Comparison of ENCODE assay signal across 15 cellular contexts in genomic region chr22:50157976-50158375, GRCh38. TPM values are rescaled to one million over a fixed set of nuclear protein-coding genes. Genes with fewer than 3 reads are reported as not detected.
DNase-seq lines count a peak whose midpoint lies in the region; ATAC-seq and TF ChIP-seq lines count a peak whose summit lies in the region.
"Had no signal": no experiment of that assay in that cellular context is flagged by ENCODE, and none has a peak within 500 bp of the region (broad histone marks: within the 10 kb centered on the region; RNA-seq: fewer than 3 reads in every experiment).

No MANE protein-coding gene starts in this region.

- H2BK5ac ChIP-seq in H9 (ENCODE audit: insufficient read length, low read length), result no peak overlapping the region

- DNase-seq in H9, result peak; percentile 31
- DNase-seq in Peyer's patch, result peak in 2 of 3 donors; percentile 74 to 79
- peak; percentile 14 for DNase-seq in glutamatergic neuron
- DNase-seq in stomach, result peak; percentile 85
- no peak for DNase-seq in pons (ENCODE audit: low spot score)
- DNase-seq in naive thymus-derived CD8-positive, alpha-beta T cell, result no peak
- no peak for DNase-seq in NCI-H524 (lab: John Stamatoyannopoulos, UW)
- DNase-seq: BE2C; DND-41; NCI-H1694; stimulated activated naive CD8-positive, alpha-beta T cell treated with anti-CD3 and anti-CD28 coated beads, Interleukin-15, amount 100 ng/mL, for 72 hours; WERI-Rb-1 had no signal

- no peak overlapping the region for H3K18ac ChIP-seq in H9 (ENCODE audit: insufficient read length, low read depth, low read length)

- H3K36me3 ChIP-seq in Peyer's patch (no peaks in the 10 kb centered on the region), stomach (no peaks in the 10 kb centered on the region)
- H3K36me3 ChIP-seq: BE2C, WERI-Rb-1 had no signal

- no peak overlapping the region for H3K27ac ChIP-seq in H9 (ENCODE audit: insufficient read length, low read depth, low read length)
- no peak overlapping the region for H3K27ac ChIP-seq in Peyer's patch
- H3K27ac ChIP-seq in stomach, result peak overlapping the region in 1 of 5 donors; percentile 9
- H3K27ac ChIP-seq: coronary artery, parathyroid adenoma, WERI-Rb-1 had no signal

- H2BK120ac ChIP-seq in H9 (ENCODE audit: low read depth, low read length, poor library complexity, severe bottlenecking), result no peak overlapping the region

- H3K4me1 Mint-ChIP-seq in H9 (peaks cover 7 to 9% of the 10 kb centered on the region in 2 experiments), glutamatergic neuron (ENCODE audit: low read depth, unreplicated experiment) (peaks cover 8% of the 10 kb centered on the region)
- H3K4me1 Mint-ChIP-seq in naive thymus-derived CD8-positive, alpha-beta T cell, result no peaks in the 10 kb centered on the region
- H3K4me1 Mint-ChIP-seq: stimulated activated naive CD8-positive, alpha-beta T cell treated with anti-CD3 and anti-CD28 coated beads, Interleukin-15, amount 100 ng/mL, for 72 hours had no signal

- intact Hi-C loops in stomach (cut with DNase I; ENCODE audit: low total_unique reads), result no loop called here

- ATAC-seq in naive thymus-derived CD8-positive, alpha-beta T cell, result no peak
- ATAC-seq: Panc1; stimulated activated naive CD8-positive, alpha-beta T cell treated with anti-CD3 and anti-CD28 coated beads, Interleukin-15, amount 100 ng/mL, for 72 hours had no signal

- H3T11ph ChIP-seq in H9 (ENCODE audit: low read length), result no peak overlapping the region

- H3K4me2 ChIP-seq in H9 (ENCODE audit: insufficient read depth, insufficient read length, low read length), result no peak overlapping the region

- no peak overlapping the region for H3K23ac ChIP-seq in H9 (ENCODE audit: insufficient read length, low read depth, low read length)

- H4K20me1 ChIP-seq in H9 (ENCODE audit: control insufficient read depth, insufficient read depth, insufficient read length), result peaks cover 2% of the 10 kb centered on the region

- H3K4ac ChIP-seq in H9 (ENCODE audit: low read depth, low read length), result no peak overlapping the region

- H2AK5ac ChIP-seq in H9 (ENCODE audit: insufficient read length, low read length), result no peak overlapping the region

- H3K14ac ChIP-seq in H9 (ENCODE audit: insufficient read depth, low read length), result no peak overlapping the region

- TF ChIP-seq POLR2A in Peyer's patch (IDR thresholded peaks at IDR 0.05), result no peak
- TF ChIP-seq POLR2A in stomach (IDR thresholded peaks at IDR 0.05), result no peak

- no CpG with 5 or more reads among the region's 16 CpGs for WGBS in H9 (ENCODE audit: extremely low coverage, insufficient read length, low lambda C conversion rate)
- 34 to 58% (median 51%) methylated on average over 12 to 16 of the region's 16 CpGs for WGBS in stomach, 5 donors

- no peak overlapping the region for H3K4me3 Mint-ChIP-seq in H9
- no peak overlapping the region for H3K4me3 Mint-ChIP-seq in glutamatergic neuron (ENCODE audit: unreplicated experiment)
- H3K4me3 Mint-ChIP-seq in naive thymus-derived CD8-positive, alpha-beta T cell, result no peak overlapping the region
- H3K4me3 Mint-ChIP-seq: stimulated activated naive CD8-positive, alpha-beta T cell treated with anti-CD3 and anti-CD28 coated beads, Interleukin-15, amount 100 ng/mL, for 72 hours had no signal

- no peaks in the 10 kb centered on the region for H3K23me2 ChIP-seq in H9 (ENCODE audit: insufficient read length, low read depth, low read length, poor library complexity, severe bottlenecking)

- H3K27me3 Mint-ChIP-seq in H9 (ENCODE audit: low read depth), result peaks cover 27% of the 10 kb centered on the region
- peaks cover 3% of the 10 kb centered on the region for H3K27me3 Mint-ChIP-seq in glutamatergic neuron (ENCODE audit: unreplicated experiment)
- H3K27me3 Mint-ChIP-seq in naive thymus-derived CD8-positive, alpha-beta T cell, result peaks cover 4 to 23% (median 4%) of the 10 kb centered on the region in 5 donors

- no peak overlapping the region for H4K91ac ChIP-seq in H9 (ENCODE audit: insufficient read length, low read depth, low read length)

- H3K9ac ChIP-seq in H9 (ENCODE audit: extremely low read depth, insufficient read length, low read length), result no peak overlapping the region
- H3K9ac ChIP-seq: parathyroid adenoma had no signal

- no peak overlapping the region for H2BK12ac ChIP-seq in H9 (ENCODE audit: insufficient read length, low read depth, low read length)

- no peak overlapping the region for H3K56ac ChIP-seq in H9 (ENCODE audit: insufficient read length, low read depth, low read length)

- no peak overlapping the region for H3K27ac Mint-ChIP-seq in H9
- H3K27ac Mint-ChIP-seq in glutamatergic neuron (ENCODE audit: unreplicated experiment), result no peak overlapping the region
- no peak overlapping the region for H3K27ac Mint-ChIP-seq in naive thymus-derived CD8-positive, alpha-beta T cell

- no peak overlapping the region for H2AFZ ChIP-seq in H9 (ENCODE audit: low read length)
- H2AFZ ChIP-seq: parathyroid adenoma had no signal

- no peaks in the 10 kb centered on the region for H3K4me1 ChIP-seq in H9 (ENCODE audit: insufficient read depth, low read length)
- H3K4me1 ChIP-seq in Peyer's patch, result no peaks in the 10 kb centered on the region
- no peaks in the 10 kb centered on the region for H3K4me1 ChIP-seq in stomach
- H3K4me1 ChIP-seq: BE2C, parathyroid adenoma had no signal

- H3K79me2 ChIP-seq in H9 (ENCODE audit: insufficient read depth, low read length), result no peaks in the 10 kb centered on the region
- H3K79me2 ChIP-seq: parathyroid adenoma had no signal

- H3K36me3 Mint-ChIP-seq in H9 (ENCODE audit: insufficient read depth in 1 of 3, low read depth in 3 of 3) (no peaks in the 10 kb centered on the region), glutamatergic neuron (ENCODE audit: unreplicated experiment) (peaks cover 4% of the 10 kb centered on the region)
- no peaks in the 10 kb centered on the region for H3K36me3 Mint-ChIP-seq in naive thymus-derived CD8-positive, alpha-beta T cell

- no peak overlapping the region for H3K4me3 ChIP-seq in Peyer's patch
- H3K4me3 ChIP-seq in stomach, result no peak overlapping the region
- H3K4me3 ChIP-seq: coronary artery had no signal

- H4K8ac ChIP-seq in H9 (replicated peaks; ENCODE audit: insufficient read length, low read depth, low read length), result no peak overlapping the region

- H3K9me3 ChIP-seq in H9 (ENCODE audit: control insufficient read depth, low read depth, low read length) (no peaks in the 10 kb centered on the region), Peyer's patch (no peaks in the 10 kb centered on the region), stomach (no peaks in the 10 kb centered on the region)
- H3K9me3 ChIP-seq: BE2C had no signal

- no peaks in the 10 kb centered on the region for H3K79me1 ChIP-seq in H9 (ENCODE audit: insufficient read depth, low read depth, low read length, poor library complexity, severe bottlenecking)

- H4K5ac ChIP-seq in H9 (ENCODE audit: insufficient read length, low read depth, low read length), result no peak overlapping the region

- no peak overlapping the region for H2BK15ac ChIP-seq in H9 (ENCODE audit: low read depth, low read length)

- H2BK20ac ChIP-seq in H9 (ENCODE audit: low read depth, low read length, poor library complexity, severe bottlenecking), result no peak overlapping the region

- TF ChIP-seq CTCF in H9 (conservative IDR thresholded peaks at IDR 0.05) (no peak), Peyer's patch (IDR thresholded peaks at IDR 0.05) (no peak), glutamatergic neuron (IDR thresholded peaks at IDR 0.05; ENCODE audit: partially characterized antibody, unreplicated experiment) (no peak), stomach (IDR thresholded peaks at IDR 0.05) (no peak)

- POLR2A ChIA-PET in naive thymus-derived CD8-positive, alpha-beta T cell (lab: Charles Lee), result no interaction called here

- no peak for TF ChIP-seq EP300 in stomach (IDR thresholded peaks at IDR 0.05)

- no peaks in the 10 kb centered on the region for H3K27me3 ChIP-seq in H9 (ENCODE audit: insufficient read depth, low read length)
- no peaks in the 10 kb centered on the region for H3K27me3 ChIP-seq in Peyer's patch
- H3K27me3 ChIP-seq in stomach, result peaks cover 0 to 37% (median 0%) of the 10 kb centered on the region in 3 donors
- H3K27me3 ChIP-seq: BE2C had no signal

- H3K9me3 Mint-ChIP-seq in H9 (no peaks in the 10 kb centered on the region), glutamatergic neuron (ENCODE audit: unreplicated experiment) (peaks cover 5% of the 10 kb centered on the region)
- no peaks in the 10 kb centered on the region for H3K9me3 Mint-ChIP-seq in naive thymus-derived CD8-positive, alpha-beta T cell
- H3K9me3 Mint-ChIP-seq: stimulated activated naive CD8-positive, alpha-beta T cell treated with anti-CD3 and anti-CD28 coated beads, Interleukin-15, amount 100 ng/mL, for 72 hours had no signal

RNA-seq across cellular contexts. Expression of gene PANX2, which starts 12.6 kb away (rescaled TPM):
- total RNA-seq in H9 (2021), result 6.7 and 8.0 TPM in 2 replicates
- under 1 TPM in 1 of 4 donors, not detected in 3; 0.40 TPM for total RNA-seq in Peyer's patch
- 1.8 TPM for total RNA-seq in glutamatergic neuron (ENCODE audit: unreplicated experiment)
- 1 to 10 TPM in 2 of 5 donors, under 1 TPM in 1, not detected in 2; 0.29 to 1.8 (median 1.6) TPM for total RNA-seq in stomach
- 1 to 10 TPM in 1 of 3 donors, under 1 TPM in 1, not detected in 1; 0.25 to 1.1 TPM for polyA plus RNA-seq in stomach
- total RNA-seq in naive thymus-derived CD8-positive, alpha-beta T cell, result under 1 TPM; 0.25 to 0.26 TPM
- polyA plus RNA-seq in naive thymus-derived CD8-positive, alpha-beta T cell, result not detected

RNA-seq across cellular contexts. Expression of gene TRABD, which starts 27.7 kb away (rescaled TPM):
- total RNA-seq in H9 (2021) (46.3 and 47.8 TPM in 2 replicates), Peyer's patch (100 to 1,000 TPM in 1 of 4 donors, 10 to 100 TPM in 3; 44.0 to 111 (median 86.3) TPM), glutamatergic neuron (ENCODE audit: unreplicated experiment) (31.3 TPM), stomach (100 to 1,000 TPM in 2 of 5 donors, 10 to 100 TPM in 3; 13.2 to 245 (median 56.7) TPM)
- polyA plus RNA-seq in stomach, result 10 to 100 TPM; 41.4 to 46.4 (median 45.5) TPM
- 100 to 1,000 TPM; 103 to 113 TPM for total RNA-seq in naive thymus-derived CD8-positive, alpha-beta T cell
- 10 to 100 TPM; 28.7 to 46.7 (median 31.2) TPM for polyA plus RNA-seq in naive thymus-derived CD8-positive, alpha-beta T cell

RNA-seq across cellular contexts. Expression of gene SELENOO, which starts 42.8 kb away (rescaled TPM):
- total RNA-seq in H9 (2021) (19.0 and 20.4 TPM in 2 replicates), Peyer's patch (100 to 1,000 TPM in 1 of 4 donors, 10 to 100 TPM in 3; 48.7 to 101 (median 74.0) TPM), glutamatergic neuron (ENCODE audit: unreplicated experiment) (23.9 TPM), stomach (100 to 1,000 TPM in 1 of 5 donors, 10 to 100 TPM in 4; 10.1 to 185 (median 57.2) TPM)
- polyA plus RNA-seq in stomach, result 10 to 100 TPM; 30.9 to 37.5 (median 33.1) TPM
- 10 to 100 TPM; 40.3 to 42.4 TPM for total RNA-seq in naive thymus-derived CD8-positive, alpha-beta T cell
- 1 to 10 TPM; 3.1 to 8.8 (median 5.2) TPM for polyA plus RNA-seq in naive thymus-derived CD8-positive, alpha-beta T cell

Comparison
In these comparisons a context has a peak if more than half of its experiments do, and no peak if none do; other contexts are left out.
1. DNase-seq: peak in H9 (single experiment), Peyer's patch (2 of 3), glutamatergic neuron (single experiment) and stomach (single experiment); none in pons (single experiment), naive thymus-derived CD8-positive, alpha-beta T cell (0 of 10) and NCI-H524 (0 of 2).